In the genomic region with DNA sequence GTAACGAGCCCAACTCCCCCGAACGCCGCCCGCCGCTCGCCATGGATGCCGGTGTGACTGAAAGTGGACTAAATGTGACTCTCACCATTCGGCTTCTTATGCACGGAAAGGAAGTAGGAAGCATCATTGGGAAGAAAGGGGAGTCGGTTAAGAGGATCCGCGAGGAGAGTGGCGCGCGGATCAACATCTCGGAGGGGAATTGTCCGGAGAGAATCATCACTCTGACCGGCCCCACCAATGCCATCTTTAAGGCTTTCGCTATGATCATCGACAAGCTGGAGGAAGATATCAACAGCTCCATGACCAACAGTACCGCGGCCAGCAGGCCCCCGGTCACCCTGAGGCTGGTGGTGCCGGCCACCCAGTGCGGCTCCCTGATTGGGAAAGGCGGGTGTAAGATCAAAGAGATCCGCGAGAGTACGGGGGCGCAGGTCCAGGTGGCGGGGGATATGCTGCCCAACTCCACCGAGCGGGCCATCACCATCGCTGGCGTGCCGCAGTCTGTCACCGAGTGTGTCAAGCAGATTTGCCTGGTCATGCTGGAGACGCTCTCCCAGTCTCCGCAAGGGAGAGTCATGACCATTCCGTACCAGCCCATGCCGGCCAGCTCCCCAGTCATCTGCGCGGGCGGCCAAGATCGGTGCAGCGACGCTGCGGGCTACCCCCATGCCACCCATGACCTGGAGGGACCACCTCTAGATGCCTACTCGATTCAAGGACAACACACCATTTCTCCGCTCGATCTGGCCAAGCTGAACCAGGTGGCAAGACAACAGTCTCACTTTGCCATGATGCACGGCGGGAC, we compare ENCODE assay signal across 1 cellular context.
TF ChIP-seq lines count a peak whose summit lies in the region.

No MANE protein-coding gene starts in this region.

TF ChIP-seq in K562, 482 proteins besides CTCF, POLR2A, EP300 and RAD21 (continued from another document):
- TF ChIP-seq, protein P1, sequence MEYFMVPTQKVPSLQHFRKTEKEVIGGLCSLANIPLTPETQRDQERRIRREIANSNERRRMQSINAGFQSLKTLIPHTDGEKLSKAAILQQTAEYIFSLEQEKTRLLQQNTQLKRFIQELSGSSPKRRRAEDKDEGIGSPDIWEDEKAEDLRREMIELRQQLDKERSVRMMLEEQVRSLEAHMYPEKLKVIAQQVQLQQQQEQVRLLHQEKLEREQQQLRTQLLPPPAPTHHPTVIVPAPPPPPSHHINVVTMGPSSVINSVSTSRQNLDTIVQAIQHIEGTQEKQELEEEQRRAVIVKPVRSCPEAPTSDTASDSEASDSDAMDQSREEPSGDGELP (CRISPR knock-in tag; IDR thresholded peaks at IDR 0.05; ENCODE audit: borderline replicate concordance) = peak; percentile 75
- no peak for TF ChIP-seq POLR3G (IDR thresholded peaks at IDR 0.05; ENCODE audit: extremely low read depth, insufficient read length, insufficient replicate concordance)
TF ChIP-seq in K562: peak in this region for 126.
